Comparison of ENCODE assay signal across 15 cellular contexts in genomic region chr6:30654798-30655742, GRCh38. TPM values are rescaled to one million over a fixed set of nuclear protein-coding genes. Genes with fewer than 3 reads are reported as not detected.
DNase-seq lines count a peak whose midpoint lies in the region; ATAC-seq and TF ChIP-seq lines count a peak whose summit lies in the region.
"Had no signal": no experiment of that assay in that cellular context is flagged by ENCODE, and none has a peak within 500 bp of the region (broad histone marks: within the 10 kb centered on the region; RNA-seq: fewer than 3 reads in every experiment).

No MANE protein-coding gene starts in this region.

- POLR2A ChIA-PET in PC-3 (lab: Charles Lee; ENCODE audit: unreplicated experiment) = no interaction called here

- H3K27me3 Mint-ChIP-seq in activated T-cell treated with anti-CD3 and anti-CD28 coated beads, Interleukin-2, amount 50 U/mL, for 72 hours (ENCODE audit: low read depth) = no peaks in the 10 kb centered on the region
- H3K27me3 Mint-ChIP-seq in dendritic cell treated with granulocyte-macrophage colony-stimulating factor and Interleukin-4, amounts not matched to agents 40 ng/mL and 50 ng/mL, for 4 days = no peaks in the 10 kb centered on the region
- no peaks in the 10 kb centered on the region for H3K27me3 Mint-ChIP-seq in nephron progenitor cell (ENCODE audit: low read depth, poor library complexity)

- H3K27ac ChIP-seq in PC-3 (ENCODE audit: low read length) = no peak overlapping the region
- H3K27ac ChIP-seq: PC-9 had no signal

- ATAC-seq in activated T-cell treated with anti-CD3 and anti-CD28 coated beads, Interleukin-2, amount 50 U/mL, for 72 hours (replicated peaks in 1 of 2) = no peak
- no peak for ATAC-seq in PC-3

- no peak for DNase-seq in activated T-cell treated with anti-CD3 and anti-CD28 coated beads, Interleukin-2, amount 50 U/mL, for 72 hours
- DNase-seq in activated T-cell treated with anti-CD3 and anti-CD28 coated beads for 4 hours (no peak), PC-3 (no peak), nephron progenitor cell (no peak), germinal center (ENCODE audit: low spot score) (no peak), ecto neural progenitor cell (ENCODE audit: low spot score) (no peak), NCI-H226 (no peak)
- DNase-seq: DND-41, GDM1, HCEC 1CT, NCI-H1048, NCI-H2107, NCI-H69, PC-9 had no signal

- H2AFZ ChIP-seq in PC-3 (ENCODE audit: low read length) = no peak overlapping the region
- H2AFZ ChIP-seq: PC-9 had no signal

- no peak overlapping the region for H3K4me3 ChIP-seq in PC-3 (ENCODE audit: low read length)
- H3K4me3 ChIP-seq: PC-9 had no signal

- H3K79me2 ChIP-seq in PC-3 (ENCODE audit: low read length) = no peaks in the 10 kb centered on the region

- H3K4me2 ChIP-seq in PC-3 (ENCODE audit: low read length) = no peak overlapping the region
- H3K4me2 ChIP-seq: PC-9 had no signal

- no peaks in the 10 kb centered on the region for H3K4me1 ChIP-seq in PC-3 (ENCODE audit: insufficient read depth, low read length)

- H4K20me1 ChIP-seq in PC-3 (ENCODE audit: low read length) = no peaks in the 10 kb centered on the region

- no peak overlapping the region for H3K9ac ChIP-seq in PC-3 (ENCODE audit: low read length)

- CTCF ChIA-PET in PC-3 (lab: Charles Lee) = no interaction called here

- intact Hi-C loops in PC-3 (cut with micrococcal nuclease) = no loop called here
- intact Hi-C loops in dendritic cell treated with granulocyte-macrophage colony-stimulating factor and Interleukin-4, amounts not matched to agents 40 ng/mL and 50 ng/mL, for 4 days (cut with micrococcal nuclease) = no loop called here

- TSS peak; percentile 7 for BruUV-seq in PC-3 (replicated peaks; lab: Mats Ljungman, UMichigan)

- TF ChIP-seq CTCF in PC-3 (conservative IDR thresholded peaks at IDR 0.05; ENCODE audit: low read depth, low read length) (no peak), nephron progenitor cell (IDR thresholded peaks at IDR 0.05) (no peak)

- peak overlapping the region; percentile 3 for H3K27ac Mint-ChIP-seq in activated T-cell treated with anti-CD3 and anti-CD28 coated beads, Interleukin-2, amount 50 U/mL, for 72 hours
- H3K27ac Mint-ChIP-seq in dendritic cell treated with granulocyte-macrophage colony-stimulating factor and Interleukin-4, amounts not matched to agents 40 ng/mL and 50 ng/mL, for 4 days = peak overlapping the region; percentile 23
- peak overlapping the region; percentile 79 for H3K27ac Mint-ChIP-seq in nephron progenitor cell

- no peaks in the 10 kb centered on the region for H3K9me2 ChIP-seq in PC-3 (replicated peaks; ENCODE audit: low read length)

- no peaks in the 10 kb centered on the region for H3K27me3 ChIP-seq in PC-3 (ENCODE audit: low read length)

- no peaks in the 10 kb centered on the region for H3K9me3 ChIP-seq in PC-3 (ENCODE audit: low read length)

- no peaks in the 10 kb centered on the region for H3K9me3 Mint-ChIP-seq in activated T-cell treated with anti-CD3 and anti-CD28 coated beads, Interleukin-2, amount 50 U/mL, for 72 hours
- H3K9me3 Mint-ChIP-seq in dendritic cell treated with granulocyte-macrophage colony-stimulating factor and Interleukin-4, amounts not matched to agents 40 ng/mL and 50 ng/mL, for 4 days = no peaks in the 10 kb centered on the region
- no peaks in the 10 kb centered on the region for H3K9me3 Mint-ChIP-seq in nephron progenitor cell

- no peak overlapping the region for H3K4me3 Mint-ChIP-seq in activated T-cell treated with anti-CD3 and anti-CD28 coated beads, Interleukin-2, amount 50 U/mL, for 72 hours
- H3K4me3 Mint-ChIP-seq in dendritic cell treated with granulocyte-macrophage colony-stimulating factor and Interleukin-4, amounts not matched to agents 40 ng/mL and 50 ng/mL, for 4 days = no peak overlapping the region
- no peak overlapping the region for H3K4me3 Mint-ChIP-seq in nephron progenitor cell

- H3K4me1 Mint-ChIP-seq in activated T-cell treated with anti-CD3 and anti-CD28 coated beads, Interleukin-2, amount 50 U/mL, for 72 hours (ENCODE audit: low read depth) = peaks cover 1% of the 10 kb centered on the region
- H3K4me1 Mint-ChIP-seq in dendritic cell treated with granulocyte-macrophage colony-stimulating factor and Interleukin-4, amounts not matched to agents 40 ng/mL and 50 ng/mL, for 4 days (ENCODE audit: low read depth) = peaks cover 22% of the 10 kb centered on the region
- H3K4me1 Mint-ChIP-seq in nephron progenitor cell = peaks cover 12% of the 10 kb centered on the region

- peaks cover 45% of the 10 kb centered on the region for H3K36me3 ChIP-seq in PC-3 (ENCODE audit: low read depth, low read length)

- H3F3A ChIP-seq in PC-3 (ENCODE audit: low read length, unreplicated experiment) = no peaks in the 10 kb centered on the region

- H3K36me3 Mint-ChIP-seq in activated T-cell treated with anti-CD3 and anti-CD28 coated beads, Interleukin-2, amount 50 U/mL, for 72 hours (ENCODE audit: insufficient read depth in 2 of 2) = peaks cover 8 to 36% of the 10 kb centered on the region in 2 donors
- peaks cover 98% of the 10 kb centered on the region for H3K36me3 Mint-ChIP-seq in dendritic cell treated with granulocyte-macrophage colony-stimulating factor and Interleukin-4, amounts not matched to agents 40 ng/mL and 50 ng/mL, for 4 days (ENCODE audit: low read depth)
- H3K36me3 Mint-ChIP-seq in nephron progenitor cell (ENCODE audit: low read depth) = peaks cover 69% of the 10 kb centered on the region

RNA-seq across cellular contexts. Expression of gene C6orf136, which starts 8.1 kb away (rescaled TPM):
- total RNA-seq in activated T-cell treated with anti-CD3 and anti-CD28 coated beads, Interleukin-2, amount 50 U/mL, for 72 hours = 10 to 100 TPM; 25.8 to 36.0 TPM
- 10.6 and 18.7 TPM in 2 replicates for total RNA-seq in PC-3 (2014; rRNA removed)

RNA-seq across cellular contexts. Expression of gene DHX16, which starts 17.7 kb away (rescaled TPM):
- total RNA-seq in activated T-cell treated with anti-CD3 and anti-CD28 coated beads, Interleukin-2, amount 50 U/mL, for 72 hours = 10 to 100 TPM; 39.2 to 43.0 TPM
- 50.0 and 75.6 TPM in 2 replicates for total RNA-seq in PC-3 (2014; rRNA removed)

RNA-seq across cellular contexts. Expression of gene ATAT1, which starts 28.4 kb away (rescaled TPM):
- total RNA-seq in activated T-cell treated with anti-CD3 and anti-CD28 coated beads, Interleukin-2, amount 50 U/mL, for 72 hours = 10 to 100 TPM in 1 of 2 donors, 1 to 10 TPM in 1; 8.3 to 14.2 TPM
- total RNA-seq in PC-3 (2014; rRNA removed) = 4.6 and 6.1 TPM in 2 replicates

RNA-seq across cellular contexts. Expression of gene PPP1R18, which starts 31.4 kb away (rescaled TPM):
- total RNA-seq in activated T-cell treated with anti-CD3 and anti-CD28 coated beads, Interleukin-2, amount 50 U/mL, for 72 hours = 100 to 1,000 TPM; 179 to 200 TPM
- total RNA-seq in PC-3 (2014; rRNA removed) = 49.9 and 76.0 TPM in 2 replicates

RNA-seq across cellular contexts. Expression of gene NRM, which starts 35.7 kb away (rescaled TPM):
- total RNA-seq in activated T-cell treated with anti-CD3 and anti-CD28 coated beads, Interleukin-2, amount 50 U/mL, for 72 hours = 10 to 100 TPM; 26.9 to 29.6 TPM
- 8.5 and 14.8 TPM in 2 replicates for total RNA-seq in PC-3 (2014; rRNA removed)

Comparison
In these comparisons a context has a peak if more than half of its experiments do, and no peak if none do; other contexts are left out.
1. H3K27ac Mint-ChIP-seq: peak in every context shown above with its lines; median percentile 79 in nephron progenitor cell; 23 in dendritic cell treated with granulocyte-macrophage colony-stimulating factor and Interleukin-4, amounts not matched to agents 40 ng/mL and 50 ng/mL, for 4 days; 3 in activated T-cell treated with anti-CD3 and anti-CD28 coated beads, Interleukin-2, amount 50 U/mL, for 72 hours.